9 cellular contexts compared by ENCODE assay signal in the genomic region with DNA sequence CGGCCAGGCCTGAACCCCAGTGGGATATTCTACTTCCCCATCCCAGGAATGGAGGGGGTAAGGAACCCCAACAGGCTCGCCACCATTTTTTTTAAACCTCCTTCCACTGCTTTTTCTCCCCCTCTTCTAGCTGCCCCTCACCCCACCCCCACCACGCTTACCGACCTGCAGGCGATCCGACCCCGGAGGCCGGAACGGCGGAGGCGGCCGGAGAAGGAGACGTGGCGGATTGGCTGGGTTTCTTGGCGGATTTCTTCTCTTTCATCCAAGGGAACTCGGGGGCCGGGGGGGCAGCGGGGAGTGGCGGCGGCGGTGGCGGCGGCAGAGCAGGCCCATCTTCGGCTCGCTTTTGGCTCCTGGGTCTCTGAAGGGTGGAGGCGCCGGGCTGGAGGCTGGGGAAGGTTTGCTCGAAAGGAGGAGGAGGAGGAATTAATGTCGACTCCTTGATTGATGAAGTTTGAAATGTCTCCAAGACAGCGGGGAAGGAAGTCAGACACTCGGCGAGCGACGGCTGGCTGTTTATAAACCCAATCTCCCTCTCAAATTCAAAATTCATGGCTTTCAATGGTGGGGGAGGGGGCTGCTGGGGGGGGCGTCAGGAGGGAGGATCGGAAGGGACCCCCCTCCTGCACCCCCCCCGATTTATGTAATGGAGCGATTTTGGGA. TPM values are rescaled to one million over a fixed set of nuclear protein-coding genes. Genes with fewer than 3 reads are reported as not detected.
A peak's percentile ranks its signal among the peaks of the same experiment; 100 is the strongest.
DNase-seq lines count a peak whose midpoint lies in the region; ATAC-seq and TF ChIP-seq lines count a peak whose summit lies in the region.
"Had no signal": no experiment of that assay in that cellular context is flagged by ENCODE, and none has a peak within 500 bp of the region (broad histone marks: within the 10 kb centered on the region; RNA-seq: fewer than 3 reads in every experiment).

No MANE protein-coding gene starts in this region.

- H3K4me3 ChIP-seq in epithelial cell of proximal tubule (ENCODE audit: low read depth, low read length) (peak overlapping the region; percentile 89), uterus (peak overlapping the region; percentile 55 to 64)

- H3K27me3 Mint-ChIP-seq in activated CD4-positive, alpha-beta T cell treated with anti-CD3 and anti-CD28 coated beads for 36 hours: peaks cover 46% of the 10 kb centered on the region
- H3K27me3 Mint-ChIP-seq in activated CD4-positive, alpha-beta T cell treated with anti-CD3 and anti-CD28 coated beads, Interleukin-2, amount 10 ng/mL, durations not matched to agents 7 days and 5 days: peaks cover 73% of the 10 kb centered on the region
- H3K27me3 Mint-ChIP-seq in natural killer cell (ENCODE audit: low read depth in 2 of 2): peaks cover 0 to 23% of the 10 kb centered on the region in 2 donors

- peak overlapping the region; percentile 78 for H3K27ac Mint-ChIP-seq in activated CD4-positive, alpha-beta T cell treated with anti-CD3 and anti-CD28 coated beads for 36 hours
- H3K27ac Mint-ChIP-seq in activated CD4-positive, alpha-beta T cell treated with anti-CD3 and anti-CD28 coated beads, Interleukin-2, amount 10 ng/mL, durations not matched to agents 7 days and 5 days: peak overlapping the region; percentile 86
- peak overlapping the region; percentile 94 to 99 for H3K27ac Mint-ChIP-seq in natural killer cell

- H3K4me3 Mint-ChIP-seq in activated CD4-positive, alpha-beta T cell treated with anti-CD3 and anti-CD28 coated beads for 36 hours: peak overlapping the region; percentile 75
- H3K4me3 Mint-ChIP-seq in activated CD4-positive, alpha-beta T cell treated with anti-CD3 and anti-CD28 coated beads, Interleukin-2, amount 10 ng/mL, durations not matched to agents 7 days and 5 days: peak overlapping the region; percentile 79
- H3K4me3 Mint-ChIP-seq in natural killer cell: peak overlapping the region; percentile 99

- POLR2A ChIA-PET in activated CD4-positive, alpha-beta T cell treated with anti-CD3 and anti-CD28 coated beads for 36 hours (lab: Charles Lee): no interaction called here
- POLR2A ChIA-PET in activated CD4-positive, alpha-beta T cell treated with anti-CD3 and anti-CD28 coated beads, Interleukin-2, amount 10 ng/mL, durations not matched to agents 7 days and 5 days (lab: Charles Lee): interaction anchor here (0.7 kb wide), 1 partner anchor 11 kb away, joined by 3 read pairs; no protein-coding TSS in a partner anchor

- TF ChIP-seq POLR2A in uterus (IDR thresholded peaks at IDR 0.05): peak; percentile 50 to 51

- intact Hi-C loops in activated CD4-positive, alpha-beta T cell treated with anti-CD3 and anti-CD28 coated beads for 36 hours (cut with DNase I, micrococcal nuclease): loop anchor here in 1 of 2 experiments (5.0 kb wide), 2 partner anchors 33 to 53 kb away; partner anchors contain the start of gene HOXB4
- intact Hi-C loops in natural killer cell (cut with micrococcal nuclease): no loop called here
- intact Hi-C loops in uterus (cut with DNase I; ENCODE audit: low total_unique reads): no loop called here

- no peaks in the 10 kb centered on the region for H3K27me3 ChIP-seq in uterus

- peaks cover 12 to 17% of the 10 kb centered on the region in 2 donors for H3K4me1 ChIP-seq in uterus

- no peaks in the 10 kb centered on the region for H3K36me3 ChIP-seq in uterus

- DNase-seq in activated CD4-positive, alpha-beta T cell treated with anti-CD3 and anti-CD28 coated beads for 36 hours: peak; percentile 44
- no peak for DNase-seq in activated CD4-positive, alpha-beta T cell treated with anti-CD3 and anti-CD28 coated beads for 1 hour
- peak; percentile 12 for DNase-seq in activated CD4-positive, alpha-beta T cell treated with anti-CD3 and anti-CD28 coated beads, Interleukin-2, amount 10 ng/mL, durations not matched to agents 7 days and 5 days
- DNase-seq in epithelial cell of proximal tubule (ENCODE audit: low read depth) (no peak), natural killer cell (no peak), uterus (peak; percentile 92 to 95), hypothalamus (lab: John Stamatoyannopoulos, UW) (no peak), superior temporal gyrus (ENCODE audit: extremely low spot score) (no peak)
- DNase-seq: DND-41 had no signal

- H3K27ac ChIP-seq in uterus: peak overlapping the region; percentile 93 to 97

- CTCF ChIA-PET in activated CD4-positive, alpha-beta T cell treated with anti-CD3 and anti-CD28 coated beads for 36 hours (lab: Charles Lee): interaction anchor here (0.8 to 1.0 kb wide), 3 partner anchors 29 to 74 kb away, joined by 3 to 4 read pairs (median 3); no protein-coding TSS in a partner anchor
- CTCF ChIA-PET in activated CD4-positive, alpha-beta T cell treated with anti-CD3 and anti-CD28 coated beads, Interleukin-2, amount 10 ng/mL, durations not matched to agents 7 days and 5 days (lab: Charles Lee): interaction anchor here (0.6 kb wide), 1 partner anchor 241 kb away, joined by 4 read pairs; no protein-coding TSS in a partner anchor

- H3K9me3 Mint-ChIP-seq in activated CD4-positive, alpha-beta T cell treated with anti-CD3 and anti-CD28 coated beads for 36 hours (ENCODE audit: low read depth): no peaks in the 10 kb centered on the region
- no peaks in the 10 kb centered on the region for H3K9me3 Mint-ChIP-seq in activated CD4-positive, alpha-beta T cell treated with anti-CD3 and anti-CD28 coated beads, Interleukin-2, amount 10 ng/mL, durations not matched to agents 7 days and 5 days
- H3K9me3 Mint-ChIP-seq in natural killer cell: no peaks in the 10 kb centered on the region

- H3K9me3 ChIP-seq in uterus: no peaks in the 10 kb centered on the region

- peaks cover 33% of the 10 kb centered on the region for H3K4me1 Mint-ChIP-seq in activated CD4-positive, alpha-beta T cell treated with anti-CD3 and anti-CD28 coated beads for 36 hours
- peaks cover 41% of the 10 kb centered on the region for H3K4me1 Mint-ChIP-seq in activated CD4-positive, alpha-beta T cell treated with anti-CD3 and anti-CD28 coated beads, Interleukin-2, amount 10 ng/mL, durations not matched to agents 7 days and 5 days
- H3K4me1 Mint-ChIP-seq in natural killer cell: peaks cover 73 to 74% of the 10 kb centered on the region in 2 donors

- no peaks in the 10 kb centered on the region for H3K36me3 Mint-ChIP-seq in activated CD4-positive, alpha-beta T cell treated with anti-CD3 and anti-CD28 coated beads for 36 hours (ENCODE audit: low read depth)
- H3K36me3 Mint-ChIP-seq in activated CD4-positive, alpha-beta T cell treated with anti-CD3 and anti-CD28 coated beads, Interleukin-2, amount 10 ng/mL, durations not matched to agents 7 days and 5 days (ENCODE audit: low read depth): peaks cover 7% of the 10 kb centered on the region
- peaks cover 7% of the 10 kb centered on the region for H3K36me3 Mint-ChIP-seq in natural killer cell

- TF ChIP-seq CTCF in epithelial cell of proximal tubule (conservative IDR thresholded peaks at IDR 0.05; ENCODE audit: low read depth, low read length) (no peak), natural killer cell (IDR thresholded peaks at IDR 0.05) (no peak), uterus (IDR thresholded peaks at IDR 0.05) (no peak)

- ATAC-seq in activated CD4-positive, alpha-beta T cell treated with anti-CD3 and anti-CD28 coated beads for 36 hours: no peak
- ATAC-seq in natural killer cell: peak in 1 of 3 donors; percentile 8

RNA-seq across cellular contexts. Expression of gene HOXB2, which starts 0.4 kb away (rescaled TPM):
- total RNA-seq in activated CD4-positive, alpha-beta T cell treated with anti-CD3 and anti-CD28 coated beads for 36 hours: 1 to 10 TPM; 2.8 to 3.3 TPM
- total RNA-seq in activated CD4-positive, alpha-beta T cell treated with anti-CD3 and anti-CD28 coated beads, Interleukin-2, amount 10 ng/mL, durations not matched to agents 7 days and 5 days: 1 to 10 TPM; 3.4 to 4.7 TPM
- total RNA-seq in epithelial cell of proximal tubule (21.1 and 43.7 TPM in 2 replicates), natural killer cell (10 to 100 TPM; 21.6 to 30.5 (median 24.7) TPM), uterus (10 to 100 TPM in 3 of 4 donors, 1 to 10 TPM in 1; 4.6 to 24.4 (median 17.4) TPM)

RNA-seq across cellular contexts. Expression of gene HOXB1, which starts 13.7 kb away (rescaled TPM):
- total RNA-seq in activated CD4-positive, alpha-beta T cell treated with anti-CD3 and anti-CD28 coated beads for 36 hours: not detected
- total RNA-seq in activated CD4-positive, alpha-beta T cell treated with anti-CD3 and anti-CD28 coated beads, Interleukin-2, amount 10 ng/mL, durations not matched to agents 7 days and 5 days: not detected
- total RNA-seq in epithelial cell of proximal tubule: not detected in 2 replicates
- not detected for total RNA-seq in natural killer cell
- total RNA-seq in uterus: not detected

RNA-seq across cellular contexts. Expression of gene HOXB4, which starts 33.7 kb away (rescaled TPM):
- 1 to 10 TPM in 1 of 2 experiments, under 1 TPM in 1; 0.66 to 1.1 TPM for total RNA-seq in activated CD4-positive, alpha-beta T cell treated with anti-CD3 and anti-CD28 coated beads for 36 hours
- total RNA-seq in activated CD4-positive, alpha-beta T cell treated with anti-CD3 and anti-CD28 coated beads, Interleukin-2, amount 10 ng/mL, durations not matched to agents 7 days and 5 days: 1 to 10 TPM; 3.3 to 3.6 TPM
- 4.3 and 5.7 TPM in 2 replicates for total RNA-seq in epithelial cell of proximal tubule
- total RNA-seq in natural killer cell: 1 to 10 TPM; 3.5 to 6.7 (median 5.7) TPM
- total RNA-seq in uterus: 1 to 10 TPM in 2 of 4 donors, under 1 TPM in 1, not detected in 1; 0.88 to 6.9 (median 5.5) TPM

RNA-seq across cellular contexts. Expression of gene HOXB3, which starts 45.6 kb away (rescaled TPM):
- total RNA-seq in activated CD4-positive, alpha-beta T cell treated with anti-CD3 and anti-CD28 coated beads for 36 hours: 1 to 10 TPM in 1 of 2 experiments, under 1 TPM in 1; 0.47 to 1.2 TPM
- total RNA-seq in activated CD4-positive, alpha-beta T cell treated with anti-CD3 and anti-CD28 coated beads, Interleukin-2, amount 10 ng/mL, durations not matched to agents 7 days and 5 days: 1 to 10 TPM; 3.1 to 4.5 TPM
- total RNA-seq in epithelial cell of proximal tubule (22.6 and 49.9 TPM in 2 replicates), natural killer cell (10 to 100 TPM in 2 of 3 donors, 1 to 10 TPM in 1; 7.9 to 15.6 (median 15.3) TPM), uterus (10 to 100 TPM; 10.6 to 30.0 (median 18.0) TPM)

RNA-seq across cellular contexts. Expression of gene HOXB5, which starts 49.1 kb away (rescaled TPM):
- not detected for total RNA-seq in activated CD4-positive, alpha-beta T cell treated with anti-CD3 and anti-CD28 coated beads for 36 hours
- total RNA-seq in activated CD4-positive, alpha-beta T cell treated with anti-CD3 and anti-CD28 coated beads, Interleukin-2, amount 10 ng/mL, durations not matched to agents 7 days and 5 days: not detected
- total RNA-seq in epithelial cell of proximal tubule: 2.8 and 5.5 TPM in 2 replicates
- total RNA-seq in natural killer cell: not detected
- 1 to 10 TPM in 1 of 4 donors, under 1 TPM in 2, not detected in 1; 0.55 to 2.5 (median 0.59) TPM for total RNA-seq in uterus

Comparison
In these comparisons a context has a peak if more than half of its experiments do, and no peak if none do; other contexts are left out.
1. DNase-seq: peak in activated CD4-positive, alpha-beta T cell treated with anti-CD3 and anti-CD28 coated beads for 36 hours (single experiment), activated CD4-positive, alpha-beta T cell treated with anti-CD3 and anti-CD28 coated beads, Interleukin-2, amount 10 ng/mL, durations not matched to agents 7 days and 5 days (single experiment) and uterus (2 of 2); none in activated CD4-positive, alpha-beta T cell treated with anti-CD3 and anti-CD28 coated beads for 1 hour (single experiment), epithelial cell of proximal tubule (single experiment), natural killer cell (single experiment), hypothalamus (0 of 51) and superior temporal gyrus (single experiment).
2. Peak in every context shown above with its lines, with median percentiles within 50 percentile points of each other: H3K27ac Mint-ChIP-seq and H3K4me3 Mint-ChIP-seq.